14 cellular contexts compared by ENCODE assay signal in the genomic region with DNA sequence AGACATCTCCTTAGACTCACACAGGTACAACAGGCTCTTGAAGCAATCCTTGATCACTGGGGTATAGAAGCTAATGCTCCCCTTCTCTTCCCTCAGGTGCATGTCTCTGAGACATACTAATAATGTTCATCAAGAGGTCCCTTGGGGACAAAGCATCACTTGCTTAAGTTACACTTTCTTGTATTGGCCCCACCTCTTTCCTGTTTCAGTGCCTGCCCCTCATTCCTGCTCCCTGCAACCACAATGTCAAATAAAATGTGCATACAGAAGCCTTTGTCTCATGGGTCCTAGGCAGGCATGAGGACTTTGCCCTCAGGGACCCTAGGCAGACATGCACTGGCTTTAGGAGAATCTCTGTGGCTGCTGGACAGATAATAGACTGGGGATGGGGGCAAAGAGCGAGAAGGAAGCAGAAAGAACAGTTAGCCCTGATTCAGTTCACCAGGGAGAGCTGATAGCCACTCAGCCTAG.
DNase-seq lines count a peak whose midpoint lies in the region; ATAC-seq and TF ChIP-seq lines count a peak whose summit lies in the region.
"Had no signal": no experiment of that assay in that cellular context is flagged by ENCODE, and none has a peak within 500 bp of the region (broad histone marks: within the 10 kb centered on the region; RNA-seq: fewer than 3 reads in every experiment).

No MANE protein-coding gene starts in this region.

- H3K4me3 Mint-ChIP-seq in activated T-cell treated with anti-CD3 and anti-CD28 coated beads, Interleukin-2, amount 50 U/mL, for 4 hours = no peak overlapping the region
- no peak overlapping the region for H3K4me3 Mint-ChIP-seq in stimulated activated naive CD8-positive, alpha-beta T cell treated with anti-CD3 and anti-CD28 coated beads, Interleukin-15, amount 100 ng/mL, for 72 hours
- H3K4me3 Mint-ChIP-seq: mesothelial cell of epicardium had no signal

- intact Hi-C loops in A673 (cut with micrococcal nuclease; ENCODE audit: unreplicated experiment) = no loop called here

- H3K36me3 ChIP-seq in hepatocyte (replicated peaks; ENCODE audit: insufficient read depth, low read depth) (no peaks in the 10 kb centered on the region), A673 (ENCODE audit: insufficient read depth, low read length, poor library complexity, severe bottlenecking) (no peaks in the 10 kb centered on the region)
- H3K36me3 ChIP-seq: adrenal gland, tibial nerve had no signal

- no peak overlapping the region for H3K4me2 ChIP-seq in hepatocyte

- H3K27me3 Mint-ChIP-seq in activated T-cell treated with anti-CD3 and anti-CD28 coated beads, Interleukin-2, amount 50 U/mL, for 4 hours (ENCODE audit: low read depth) = peaks cover 14% of the 10 kb centered on the region
- no peaks in the 10 kb centered on the region for H3K27me3 Mint-ChIP-seq in stimulated activated naive CD8-positive, alpha-beta T cell treated with anti-CD3 and anti-CD28 coated beads, Interleukin-15, amount 100 ng/mL, for 72 hours

- 69% methylated on average over 1 of the region's 1 CpG for WGBS in hepatocyte (ENCODE audit: low lambda C conversion rate, missing lambda C conversion rate)

- H3K27me3 ChIP-seq in hepatocyte = no peaks in the 10 kb centered on the region
- H3K27me3 ChIP-seq in A673 (replicated peaks; ENCODE audit: insufficient read depth, low read depth, low read length, poor library complexity) = no peaks in the 10 kb centered on the region
- H3K27me3 ChIP-seq: adrenal gland, tibial nerve had no signal

- peak overlapping the region in 1 of 2 donors; percentile 9 for H3K27ac Mint-ChIP-seq in stimulated activated naive CD8-positive, alpha-beta T cell treated with anti-CD3 and anti-CD28 coated beads, Interleukin-15, amount 100 ng/mL, for 72 hours
- H3K27ac Mint-ChIP-seq: mesothelial cell of epicardium had no signal

- CTCF ChIA-PET in A673 (lab: Charles Lee) = no interaction called here

- H3K4me1 ChIP-seq in hepatocyte (ENCODE audit: insufficient read depth) (peaks cover 6% of the 10 kb centered on the region), A673 (ENCODE audit: insufficient read depth, low read length, poor library complexity, severe bottlenecking) (no peaks in the 10 kb centered on the region)
- H3K4me1 ChIP-seq: adrenal gland, tibial nerve had no signal

- TF ChIP-seq CTCF in hepatocyte (IDR thresholded peaks at IDR 0.05; ENCODE audit: poor library complexity) (no peak), A673 (conservative IDR thresholded peaks at IDR 0.05; ENCODE audit: low read depth, low read length) (no peak)

- no peak overlapping the region for H2AFZ ChIP-seq in hepatocyte

- H3K4me1 Mint-ChIP-seq in activated T-cell treated with anti-CD3 and anti-CD28 coated beads, Interleukin-2, amount 50 U/mL, for 4 hours (ENCODE audit: low read depth) = no peaks in the 10 kb centered on the region
- no peaks in the 10 kb centered on the region for H3K4me1 Mint-ChIP-seq in stimulated activated naive CD8-positive, alpha-beta T cell treated with anti-CD3 and anti-CD28 coated beads, Interleukin-15, amount 100 ng/mL, for 72 hours
- H3K4me1 Mint-ChIP-seq: mesothelial cell of epicardium had no signal

- no peaks in the 10 kb centered on the region for H4K20me1 ChIP-seq in hepatocyte (ENCODE audit: insufficient read depth, poor library complexity, severe bottlenecking)

- POLR2A ChIA-PET in A673 (lab: Charles Lee; ENCODE audit: low non-redundant PET) = no interaction called here

- H3K4me3 ChIP-seq in hepatocyte (no peak overlapping the region), A673 (ENCODE audit: low read depth, low read length, poor library complexity, severe bottlenecking) (no peak overlapping the region)
- H3K4me3 ChIP-seq: adrenal gland, tibial nerve had no signal

- DNase-seq in hepatocyte (ENCODE audit: low spot score) (peak; percentile 22), A673 (ENCODE audit: low spot score) (no peak)
- DNase-seq in activated T-cell treated with anti-CD3 and anti-CD28 coated beads, Interleukin-2, amount 50 U/mL, for 4 hours = no peak
- DNase-seq in stimulated activated naive CD8-positive, alpha-beta T cell treated with anti-CD3 and anti-CD28 coated beads, Interleukin-15, amount 100 ng/mL, for 72 hours = no peak
- DNase-seq: adrenal gland; C1 segment of cervical spinal cord; DND-41; stimulated activated CD4-positive, alpha-beta T cell treated with anti-CD3 and anti-CD28 coated beads, Interleukin-4, amount 100 ng/mL, for 24 hours; T-helper 9 cell had no signal

- H3K9me3 Mint-ChIP-seq in activated T-cell treated with anti-CD3 and anti-CD28 coated beads, Interleukin-2, amount 50 U/mL, for 4 hours = no peaks in the 10 kb centered on the region
- H3K9me3 Mint-ChIP-seq in stimulated activated naive CD8-positive, alpha-beta T cell treated with anti-CD3 and anti-CD28 coated beads, Interleukin-15, amount 100 ng/mL, for 72 hours = no peaks in the 10 kb centered on the region
- H3K9me3 Mint-ChIP-seq: mesothelial cell of epicardium had no signal

- no peaks in the 10 kb centered on the region for H3K9me3 ChIP-seq in hepatocyte (ENCODE audit: low read depth)
- no peaks in the 10 kb centered on the region for H3K9me3 ChIP-seq in A673 (ENCODE audit: low read depth, low read length, poor library complexity, severe bottlenecking)
- H3K9me3 ChIP-seq: adrenal gland, tibial nerve had no signal

- H3K27ac ChIP-seq in hepatocyte (no peak overlapping the region), A673 (ENCODE audit: low read depth, low read length, poor library complexity, severe bottlenecking) (no peak overlapping the region)
- H3K27ac ChIP-seq: adrenal gland, tibial nerve had no signal

- no TSS peak for BruUV-seq in A673 (replicated peaks; lab: Mats Ljungman, UMichigan)

- no peaks in the 10 kb centered on the region for H3K79me2 ChIP-seq in hepatocyte

- ATAC-seq in GM18873 (IDR thresholded peaks at IDR 0.05; ENCODE audit: low FRiP score, unreplicated experiment) = peak; percentile 53
- peak; percentile 90 for ATAC-seq in GM21447 (IDR thresholded peaks at IDR 0.05; ENCODE audit: unreplicated experiment)
- peak; percentile 70 for ATAC-seq in HG03103 (IDR thresholded peaks at IDR 0.05; ENCODE audit: low read depth, unreplicated experiment)
- no peak for ATAC-seq in activated T-cell treated with anti-CD3 and anti-CD28 coated beads, Interleukin-2, amount 50 U/mL, for 4 hours
- no peak for ATAC-seq in stimulated activated naive CD8-positive, alpha-beta T cell treated with anti-CD3 and anti-CD28 coated beads, Interleukin-15, amount 100 ng/mL, for 72 hours

- H3K9me2 ChIP-seq in hepatocyte (replicated peaks; ENCODE audit: insufficient read depth) = no peaks in the 10 kb centered on the region

- no peaks in the 10 kb centered on the region for H3K36me3 Mint-ChIP-seq in activated T-cell treated with anti-CD3 and anti-CD28 coated beads, Interleukin-2, amount 50 U/mL, for 4 hours (ENCODE audit: insufficient read depth)
- H3K36me3 Mint-ChIP-seq: mesothelial cell of epicardium had no signal

Comparison
In these comparisons a context has a peak if more than half of its experiments do, and no peak if none do; other contexts are left out.
1. ATAC-seq: peak in GM18873 (single experiment), GM21447 (single experiment) and HG03103 (single experiment); none in activated T-cell treated with anti-CD3 and anti-CD28 coated beads, Interleukin-2, amount 50 U/mL, for 4 hours (0 of 2) and stimulated activated naive CD8-positive, alpha-beta T cell treated with anti-CD3 and anti-CD28 coated beads, Interleukin-15, amount 100 ng/mL, for 72 hours (single experiment).